Comparison of ENCODE assay signal across 28 cellular contexts in genomic region chr13:44266772-44267171, GRCh38.
"Had no signal": no experiment of that assay in that cellular context is flagged by ENCODE, and none has a peak within 500 bp of the region (broad histone marks: within the 10 kb centered on the region; RNA-seq: fewer than 3 reads in every experiment).

No MANE protein-coding gene starts in this region.

- H3K27ac ChIP-seq: brain microvascular endothelial cell, gastroesophageal sphincter, heart right ventricle, hepatocyte had no signal

- H3K4me2 ChIP-seq: hepatocyte had no signal

- H3K9me3 Mint-ChIP-seq: activated CD4-positive, alpha-beta memory T cell treated with anti-CD3 and anti-CD28 coated beads, Interleukin-2, amount 10 ng/mL, durations not matched to agents 7 days and 5 days; activated CD4-positive, alpha-beta T cell treated with anti-CD3 and anti-CD28 coated beads, Interleukin-2, amount 10 ng/mL, durations not matched to agents 7 days and 5 days; activated T-cell treated with anti-CD3 and anti-CD28 coated beads, Interleukin-2, amount 50 U/mL, for 4 hours; activated T-helper 17 cell treated with anti-CD3 and anti-CD28 coated beads, Interleukin-2, amount 50 U/mL, for 72 hours; central memory CD8-positive, alpha-beta T cell; effector memory CD8-positive, alpha-beta T cell had no signal

- H2AFZ ChIP-seq: hepatocyte had no signal

- DNase-seq: activated CD4-positive, alpha-beta memory T cell treated with anti-CD3 and anti-CD28 coated beads, Interleukin-2, amount 10 ng/mL, durations not matched to agents 7 days and 5 days; activated CD4-positive, alpha-beta T cell treated with anti-CD3 and anti-CD28 coated beads for 1 hour; activated CD4-positive, alpha-beta T cell treated with anti-CD3 and anti-CD28 coated beads for 4 hours; activated CD4-positive, alpha-beta T cell treated with anti-CD3 and anti-CD28 coated beads, Interleukin-2, amount 10 ng/mL, durations not matched to agents 7 days and 5 days; activated CD4-positive, alpha-beta T cell treated with anti-CD3 and anti-CD28 coated beads, Interleukin-2, amount 50 U/mL, for 4 hours; activated CD8-positive, alpha-beta memory T cell treated with anti-CD3 and anti-CD28 coated beads, Interleukin-2, amount 50 U/mL, for 48 hours; activated effector memory CD4-positive, alpha-beta T cell treated with Interleukin-2 at 50 U/mL for 16 hours; activated gamma-delta T cell treated with Interleukin-2 at 50 U/mL for 16 hours; activated naive CD4-positive, alpha-beta T cell treated with anti-CD3 and anti-CD28 coated beads, Interleukin-2, amount 50 U/mL, for 16 hours; activated naive CD4-positive, alpha-beta T cell treated with Interleukin-2 at 50 U/mL for 16 hours; activated T-cell treated with anti-CD3 and anti-CD28 coated beads for 4 hours; activated T-cell treated with anti-CD3 and anti-CD28 coated beads, Interleukin-2, amount 50 U/mL, for 4 hours; amniotic stem cell; anterior cingulate cortex; brain microvascular endothelial cell; cortex of kidney; dermis blood vessel endothelial cell; effector CD4-positive, alpha-beta T cell; effector memory CD8-positive, alpha-beta T cell; esophagus squamous epithelium; foreskin melanocyte; heart right ventricle had no signal

- H3K36me3 Mint-ChIP-seq: activated naive CD8-positive, alpha-beta T cell had no signal

- H3K27me3 Mint-ChIP-seq: activated naive CD8-positive, alpha-beta T cell had no signal

- H3K4me1 Mint-ChIP-seq: activated CD4-positive, alpha-beta memory T cell treated with anti-CD3 and anti-CD28 coated beads, Interleukin-2, amount 10 ng/mL, durations not matched to agents 7 days and 5 days; activated CD4-positive, alpha-beta T cell treated with anti-CD3 and anti-CD28 coated beads, Interleukin-2, amount 10 ng/mL, durations not matched to agents 7 days and 5 days; activated T-helper 17 cell treated with anti-CD3 and anti-CD28 coated beads, Interleukin-2, amount 50 U/mL, for 72 hours; central memory CD8-positive, alpha-beta T cell had no signal

- H3K27me3 ChIP-seq: brain microvascular endothelial cell, esophagus squamous epithelium, gastroesophageal sphincter, heart right ventricle, hepatocyte had no signal

- H3K36me3 ChIP-seq: brain microvascular endothelial cell, esophagus squamous epithelium, gastroesophageal sphincter, heart right ventricle had no signal

- H3K27ac Mint-ChIP-seq: activated CD4-positive, alpha-beta memory T cell treated with anti-CD3 and anti-CD28 coated beads, Interleukin-2, amount 10 ng/mL, durations not matched to agents 7 days and 5 days; activated CD4-positive, alpha-beta T cell treated with anti-CD3 and anti-CD28 coated beads, Interleukin-2, amount 10 ng/mL, durations not matched to agents 7 days and 5 days; activated naive CD8-positive, alpha-beta T cell; activated T-helper 17 cell treated with anti-CD3 and anti-CD28 coated beads, Interleukin-2, amount 50 U/mL, for 72 hours; effector memory CD8-positive, alpha-beta T cell; T-helper 1 cell treated with Interleukin-12 subunit alpha and Interleukin-12 subunit beta and Interleukin-4 antibody, amounts not matched to agents 30 μg/mL and 1 μg/mL, for 36 hours had no signal

- H3K4me3 ChIP-seq: esophagus squamous epithelium, gastroesophageal sphincter, heart right ventricle, hepatocyte had no signal

- H3K4me3 Mint-ChIP-seq: activated CD4-positive, alpha-beta memory T cell treated with anti-CD3 and anti-CD28 coated beads, Interleukin-2, amount 10 ng/mL, durations not matched to agents 7 days and 5 days; activated CD4-positive, alpha-beta T cell treated with anti-CD3 and anti-CD28 coated beads, Interleukin-2, amount 10 ng/mL, durations not matched to agents 7 days and 5 days; activated naive CD8-positive, alpha-beta T cell; activated T-cell treated with anti-CD3 and anti-CD28 coated beads, Interleukin-2, amount 50 U/mL, for 4 hours; activated T-helper 17 cell treated with anti-CD3 and anti-CD28 coated beads, Interleukin-2, amount 50 U/mL, for 72 hours; central memory CD8-positive, alpha-beta T cell; effector memory CD8-positive, alpha-beta T cell; T-helper 1 cell treated with Interleukin-12 subunit alpha and Interleukin-12 subunit beta and Interleukin-4 antibody, amounts not matched to agents 30 μg/mL and 1 μg/mL, for 36 hours had no signal

- ATAC-seq: activated T-cell treated with anti-CD3 and anti-CD28 coated beads, Interleukin-2, amount 50 U/mL, for 4 hours; activated T-helper 17 cell treated with anti-CD3 and anti-CD28 coated beads, Interleukin-2, amount 50 U/mL, for 72 hours; effector memory CD8-positive, alpha-beta T cell; gastroesophageal sphincter; heart right ventricle had no signal

- H3K9me3 ChIP-seq: esophagus squamous epithelium, gastroesophageal sphincter, heart right ventricle had no signal

- H3K79me2 ChIP-seq: hepatocyte had no signal
